9 cellular contexts compared by ENCODE assay signal in the genomic region with DNA sequence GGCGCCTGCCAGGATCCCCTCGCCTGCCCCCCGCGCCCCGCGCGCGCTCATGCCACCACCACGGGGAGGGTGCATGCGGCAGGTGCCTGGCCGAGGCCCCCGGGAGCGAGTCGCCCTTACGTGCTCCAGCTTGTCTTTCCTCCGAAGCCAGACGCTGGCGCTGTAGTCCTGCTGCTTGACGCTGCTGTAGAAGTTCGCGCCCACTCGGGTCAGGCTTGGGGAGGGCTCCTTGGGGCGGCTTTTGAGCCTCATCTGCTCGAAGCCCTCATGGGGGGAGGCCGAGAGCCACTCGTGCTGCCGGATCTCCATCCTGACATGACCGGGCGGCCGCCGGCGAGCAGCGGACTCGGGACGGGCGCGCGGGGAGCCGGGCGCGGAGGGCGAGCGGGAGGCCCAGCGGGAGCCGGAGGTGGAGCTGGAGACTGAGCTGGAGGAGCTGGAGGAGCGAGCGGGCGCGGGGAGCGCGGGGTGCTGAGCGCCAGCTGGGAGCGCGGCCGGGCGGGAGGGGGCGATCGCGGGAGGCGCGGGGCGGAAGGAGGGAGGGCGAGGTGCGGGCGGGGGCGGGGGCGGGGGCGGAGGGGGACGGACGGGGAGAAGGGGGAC. TPM values are rescaled to one million over a fixed set of nuclear protein-coding genes. Genes with fewer than 3 reads are reported as not detected.
DNase-seq lines count a peak whose midpoint lies in the region; ATAC-seq and TF ChIP-seq lines count a peak whose summit lies in the region.
"Had no signal": no experiment of that assay in that cellular context is flagged by ENCODE, and none has a peak within 500 bp of the region (broad histone marks: within the 10 kb centered on the region; RNA-seq: fewer than 3 reads in every experiment).

No MANE protein-coding gene starts in this region.

- in situ Hi-C loops in Panc1 (cut with HindIII; ENCODE audit: low pct_unique_long_range_greater_than_20kb, low sequenced_read_pairs) = no loop called here

- intact Hi-C loops in Panc1 (cut with micrococcal nuclease; ENCODE audit: unreplicated experiment) = no loop called here

- CTCF ChIA-PET in Panc1 (lab: Charles Lee) = no interaction called here

- no peak overlapping the region for H3K27ac Mint-ChIP-seq in activated naive CD4-positive, alpha-beta T cell treated with anti-CD3 and anti-CD28 coated beads, Interleukin-2, amount 50 U/mL, for 24 hours
- H3K27ac Mint-ChIP-seq in neural crest cell (ENCODE audit: unreplicated experiment) = no peak overlapping the region
- H3K27ac Mint-ChIP-seq: stimulated activated naive CD8-positive, alpha-beta T cell treated with anti-CD3 and anti-CD28 coated beads, Interleukin-15, Interleukin-2, amounts not matched to agents 100 ng/mL and 50 ng/mL, for 24 hours had no signal

- H3K36me3 Mint-ChIP-seq in activated naive CD4-positive, alpha-beta T cell treated with anti-CD3 and anti-CD28 coated beads, Interleukin-2, amount 50 U/mL, for 24 hours = no peaks in the 10 kb centered on the region
- H3K36me3 Mint-ChIP-seq in neural crest cell (ENCODE audit: low read depth) = no peaks in the 10 kb centered on the region

- WGBS in esophagus, 2 donors = 2% methylated on average over 44 to 65 of the region's 70 CpGs

- H3K4me1 Mint-ChIP-seq in activated naive CD4-positive, alpha-beta T cell treated with anti-CD3 and anti-CD28 coated beads, Interleukin-2, amount 50 U/mL, for 24 hours = peaks cover 7% of the 10 kb centered on the region
- peaks cover 21% of the 10 kb centered on the region for H3K4me1 Mint-ChIP-seq in neural crest cell

- H3K27me3 ChIP-seq in Panc1 (ENCODE audit: control insufficient read depth, insufficient read depth, low read length) = peaks cover 17% of the 10 kb centered on the region
- peaks cover 0 to 3% of the 10 kb centered on the region in 2 donors for H3K27me3 ChIP-seq in esophagus (ENCODE audit: control insufficient read depth in 1 of 2, insufficient read depth in 2 of 2, low read length in 2 of 2)

- ATAC-seq in Panc1 = peak; percentile 65
- ATAC-seq in HG02973 (IDR thresholded peaks at IDR 0.05; ENCODE audit: unreplicated experiment) = no peak
- no peak for ATAC-seq in HG02588 (IDR thresholded peaks at IDR 0.05; ENCODE audit: unreplicated experiment)

- peak; percentile 37 for TF ChIP-seq CTCF in Panc1 (IDR thresholded peaks at IDR 0.05)
- no peak for TF ChIP-seq CTCF in neural crest cell (conservative IDR thresholded peaks at IDR 0.05)

- DNase-seq in activated naive CD4-positive, alpha-beta T cell treated with Interleukin-2 at 50 U/mL for 16 hours = no peak
- DNase-seq in Panc1 (ENCODE audit: low read depth, low spot score) = no peak
- peak; percentile 64 for DNase-seq in neural crest cell (ENCODE audit: low read depth, low spot score)
- DNase-seq in SIG-M5 treated with dmso at 0.1 percent for 504 hours (lab: John Stamatoyannopoulos, UW; ENCODE audit: unreplicated experiment) = no peak

- H3K27ac ChIP-seq in Panc1 (ENCODE audit: low read length) = no peak overlapping the region
- H3K27ac ChIP-seq in esophagus (ENCODE audit: low read depth in 2 of 2, low read length in 1 of 2) = no peak overlapping the region

- H3K4me3 Mint-ChIP-seq in activated naive CD4-positive, alpha-beta T cell treated with anti-CD3 and anti-CD28 coated beads, Interleukin-2, amount 50 U/mL, for 24 hours = peak overlapping the region; percentile 23
- H3K4me3 Mint-ChIP-seq in neural crest cell = peak overlapping the region; percentile 87

- H3K27me3 Mint-ChIP-seq in activated naive CD4-positive, alpha-beta T cell treated with anti-CD3 and anti-CD28 coated beads, Interleukin-2, amount 50 U/mL, for 24 hours = peaks cover 36% of the 10 kb centered on the region
- peaks cover 66% of the 10 kb centered on the region for H3K27me3 Mint-ChIP-seq in neural crest cell (ENCODE audit: low read depth)

- POLR2A ChIA-PET in Panc1 (lab: Charles Lee) = no interaction called here

- H3K4me3 ChIP-seq in Panc1 (ENCODE audit: low read depth in 2 of 2, low read length in 2 of 2) (peak overlapping the region in 1 of 2 experiments; percentile 27; a peak in 1 of 4 replicates), esophagus (ENCODE audit: low read depth in 1 of 2, low read length in 2 of 2) (peak overlapping the region; percentile 30 to 48)

- H3K9me3 ChIP-seq in Panc1 (ENCODE audit: control insufficient read depth, insufficient read depth, low read depth, low read length) (no peaks in the 10 kb centered on the region), esophagus (ENCODE audit: control insufficient read depth in 2 of 2, insufficient read depth in 1 of 2, low read depth in 1 of 2, low read length in 1 of 2) (peaks cover 0 to 2% of the 10 kb centered on the region in 2 donors)

- H3K9me3 Mint-ChIP-seq in activated naive CD4-positive, alpha-beta T cell treated with anti-CD3 and anti-CD28 coated beads, Interleukin-2, amount 50 U/mL, for 24 hours = no peaks in the 10 kb centered on the region
- H3K9me3 Mint-ChIP-seq in neural crest cell = no peaks in the 10 kb centered on the region
- H3K9me3 Mint-ChIP-seq: stimulated activated naive CD8-positive, alpha-beta T cell treated with anti-CD3 and anti-CD28 coated beads, Interleukin-15, Interleukin-2, amounts not matched to agents 100 ng/mL and 50 ng/mL, for 24 hours had no signal

- H3K36me3 ChIP-seq in Panc1 (ENCODE audit: control insufficient read depth, insufficient read depth, low read length) (no peaks in the 10 kb centered on the region; the same call in 1 of the 2 replicates), esophagus (ENCODE audit: control insufficient read depth in 2 of 2, insufficient read depth in 2 of 2, low read length in 1 of 2) (no peaks in the 10 kb centered on the region)

- no TSS peak for BruUV-seq in Panc1 (replicated peaks; lab: Mats Ljungman, UMichigan)

- H3K4me1 ChIP-seq in Panc1 (ENCODE audit: control insufficient read depth, insufficient read depth, low read length) (peaks cover 6% of the 10 kb centered on the region; the same call in 1 of the 2 replicates), esophagus (ENCODE audit: control insufficient read depth in 2 of 2, insufficient read depth in 2 of 2, low read length in 1 of 2) (peaks cover 2 to 4% of the 10 kb centered on the region in 2 donors)

RNA-seq across cellular contexts. Expression of a gene that starts 0.4 kb away (rescaled TPM):
- total RNA-seq in Panc1 (2021; ENCODE audit: unreplicated experiment) (not detected), neural crest cell (0.84 and 1.1 TPM in 2 replicates)
- polyA plus RNA-seq in Panc1 (2012; ENCODE audit: insufficient read length) = not detected
- under 1 TPM; 0.04 to 0.11 TPM for polyA plus RNA-seq in esophagus
